ENCODE assay signal across 18 cellular contexts in the genomic region with DNA sequence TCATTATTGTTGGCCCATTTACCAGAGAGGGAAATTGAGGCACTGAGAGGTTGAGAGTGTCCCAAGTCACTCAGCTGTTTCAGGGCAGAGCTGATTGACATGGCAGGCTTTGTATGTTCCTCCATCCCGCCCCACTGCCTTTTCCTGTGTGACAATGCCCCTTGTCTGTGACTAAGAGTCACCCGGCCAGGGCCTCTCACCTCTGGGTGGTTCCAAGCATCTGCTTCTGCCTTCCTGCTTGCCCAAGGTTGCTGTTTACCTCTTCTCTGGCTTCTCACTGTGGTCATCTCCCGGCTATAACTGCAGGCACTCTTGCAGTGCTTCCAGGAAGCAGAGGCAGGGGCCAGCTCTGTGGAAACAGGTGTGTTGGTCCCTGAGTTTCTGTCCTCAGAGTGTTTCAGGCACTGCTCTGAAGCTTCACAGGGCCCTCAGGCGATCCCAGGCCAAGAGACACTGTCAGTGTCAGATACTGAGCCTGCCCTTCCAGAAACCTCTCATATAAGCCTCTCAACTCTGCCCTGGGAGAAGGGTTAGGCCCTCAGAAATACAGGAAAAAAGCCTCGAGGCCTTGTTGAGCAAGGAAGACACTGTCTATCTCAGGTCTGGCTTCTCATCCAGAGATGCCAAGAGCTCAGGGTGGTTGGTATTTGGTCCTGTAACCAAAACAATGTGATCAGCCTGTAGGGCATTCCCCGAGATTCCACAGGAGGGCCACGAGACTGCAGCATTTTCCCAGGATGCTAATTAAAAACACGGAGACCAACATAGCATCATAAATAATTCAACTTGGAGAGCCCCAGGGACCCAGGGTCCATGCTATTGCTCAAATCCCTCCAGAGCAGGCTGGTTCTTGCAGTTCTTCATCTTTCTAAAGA. TPM values are rescaled to one million over a fixed set of nuclear protein-coding genes. Genes with fewer than 3 reads are reported as not detected.
DNase-seq lines count a peak whose midpoint lies in the region; ATAC-seq and TF ChIP-seq lines count a peak whose summit lies in the region.
"Had no signal": no experiment of that assay in that cellular context is flagged by ENCODE, and none has a peak within 500 bp of the region (broad histone marks: within the 10 kb centered on the region; RNA-seq: fewer than 3 reads in every experiment).

No MANE protein-coding gene starts in this region.

- H2AK5ac ChIP-seq in H9 (ENCODE audit: insufficient read length, low read length): no peak overlapping the region

- no peak overlapping the region for H3K14ac ChIP-seq in H9 (ENCODE audit: insufficient read depth, low read length)

- H2BK5ac ChIP-seq in H9 (ENCODE audit: insufficient read length, low read length): no peak overlapping the region

- no peak overlapping the region for H2BK20ac ChIP-seq in H9 (ENCODE audit: low read depth, low read length, poor library complexity, severe bottlenecking)

- H3K4me3 ChIP-seq in GM23338: no peak overlapping the region
- H3K4me3 ChIP-seq in neural progenitor cell: no peak overlapping the region
- H3K4me3 ChIP-seq: GM12878, thyroid gland had no signal

- H3K9ac ChIP-seq in neural progenitor cell: no peak overlapping the region
- no peak overlapping the region for H3K9ac ChIP-seq in H9 (ENCODE audit: extremely low read depth, insufficient read length, low read length)

- no peaks in the 10 kb centered on the region for H3K27me3 Mint-ChIP-seq in activated naive CD4-positive, alpha-beta T cell treated with anti-CD3 and anti-CD28 coated beads, Interleukin-2, amount 50 U/mL, for 24 hours
- peaks cover 4% of the 10 kb centered on the region for H3K27me3 Mint-ChIP-seq in activated naive CD4-positive, alpha-beta T cell treated with anti-CD3 and anti-CD28 coated beads, Interleukin-2, amount 10 ng/mL, durations not matched to agents 7 days and 5 days
- H3K27me3 Mint-ChIP-seq in GM23338 (ENCODE audit: insufficient read depth, low read depth, poor library complexity) (peaks cover 14% of the 10 kb centered on the region), neural progenitor cell (ENCODE audit: insufficient read depth, low read depth) (no peaks in the 10 kb centered on the region), H9 (ENCODE audit: low read depth) (no peaks in the 10 kb centered on the region)
- peaks cover 4% of the 10 kb centered on the region for H3K27me3 Mint-ChIP-seq in activated CD8-positive, alpha-beta memory T cell treated with anti-CD3 and anti-CD28 coated beads, Interleukin-2, amount 10 ng/mL, durations not matched to agents 7 days and 5 days

- H4K20me1 ChIP-seq in GM23338 (replicated peaks; ENCODE audit: insufficient read depth) (no peaks in the 10 kb centered on the region), neural progenitor cell (ENCODE audit: low read depth) (no peaks in the 10 kb centered on the region), H9 (ENCODE audit: control insufficient read depth, insufficient read depth, insufficient read length) (no peaks in the 10 kb centered on the region)

- no peak overlapping the region for H2BK15ac ChIP-seq in H9 (ENCODE audit: low read depth, low read length)

- H3K36me3 ChIP-seq in GM23338 (ENCODE audit: insufficient read depth): no peaks in the 10 kb centered on the region
- no peaks in the 10 kb centered on the region for H3K36me3 ChIP-seq in neural progenitor cell
- H3K36me3 ChIP-seq: thyroid gland had no signal

- H3K18ac ChIP-seq in H9 (ENCODE audit: insufficient read length, low read depth, low read length): no peak overlapping the region

- H3K79me2 ChIP-seq in GM23338 (replicated peaks; ENCODE audit: insufficient read depth): no peaks in the 10 kb centered on the region
- no peaks in the 10 kb centered on the region for H3K79me2 ChIP-seq in neural progenitor cell (ENCODE audit: low read depth)
- H3K79me2 ChIP-seq in H9 (ENCODE audit: insufficient read depth, low read length): no peaks in the 10 kb centered on the region

- no peak overlapping the region for H3K56ac ChIP-seq in H9 (ENCODE audit: insufficient read length, low read depth, low read length)

- H4K8ac ChIP-seq in H9 (replicated peaks; ENCODE audit: insufficient read length, low read depth, low read length): no peak overlapping the region

- H3K9me2 ChIP-seq in GM23338 (ENCODE audit: insufficient read depth): 0 out of 2 replicates have a peak, but pooled peaks cover 6% of the 10 kb centered on the region

- no peak overlapping the region for H3K4ac ChIP-seq in H9 (ENCODE audit: low read depth, low read length)

- CTCF ChIA-PET in activated naive CD4-positive, alpha-beta T cell treated with anti-CD3 and anti-CD28 coated beads, Interleukin-2, amount 10 ng/mL, durations not matched to agents 7 days and 5 days (lab: Charles Lee): no interaction called here
- CTCF ChIA-PET in activated CD8-positive, alpha-beta memory T cell treated with anti-CD3 and anti-CD28 coated beads, Interleukin-2, amount 10 ng/mL, durations not matched to agents 7 days and 5 days (lab: Charles Lee): no interaction called here

- H3F3A ChIP-seq in GM23338 (replicated peaks; ENCODE audit: low read depth) (no peaks in the 10 kb centered on the region), neural progenitor cell (ENCODE audit: low read depth) (peaks cover 14% of the 10 kb centered on the region)

- H3K27ac ChIP-seq in GM23338 (ENCODE audit: low read depth) (no peak overlapping the region), neural progenitor cell (no peak overlapping the region), H9 (ENCODE audit: insufficient read length, low read depth, low read length) (no peak overlapping the region)
- H3K27ac ChIP-seq: thyroid gland had no signal

- H2AFZ ChIP-seq in GM23338 (no peak overlapping the region), neural progenitor cell (replicated peaks) (no peak overlapping the region), H9 (ENCODE audit: low read length) (no peak overlapping the region)

- H3K9me3 ChIP-seq in neural progenitor cell (ENCODE audit: low read depth) (no peaks in the 10 kb centered on the region), H9 (ENCODE audit: control insufficient read depth, low read depth, low read length) (no peaks in the 10 kb centered on the region)
- H3K9me3 ChIP-seq: thyroid gland had no signal

- peak; percentile 53 for ATAC-seq in GM23338
- no peak for ATAC-seq in activated CD8-positive, alpha-beta memory T cell treated with anti-CD3 and anti-CD28 coated beads, Interleukin-2, amount 10 ng/mL, durations not matched to agents 7 days and 5 days
- ATAC-seq: activated T-cell treated with anti-CD3 and anti-CD28 coated beads, Interleukin-2, amount 50 U/mL, for 72 hours; GM12878 had no signal

- TF ChIP-seq CTCF in GM23338 (conservative IDR thresholded peaks at IDR 0.05; ENCODE audit: low read depth in 2 of 2) (no peak), neural progenitor cell (IDR thresholded peaks at IDR 0.05) (no peak), H9 (conservative IDR thresholded peaks at IDR 0.05) (no peak)

- H3T11ph ChIP-seq in H9 (ENCODE audit: low read length): no peak overlapping the region

- H4K5ac ChIP-seq in H9 (ENCODE audit: insufficient read length, low read depth, low read length): no peak overlapping the region

- no peaks in the 10 kb centered on the region for H3K9me3 Mint-ChIP-seq in activated naive CD4-positive, alpha-beta T cell treated with anti-CD3 and anti-CD28 coated beads, Interleukin-2, amount 50 U/mL, for 24 hours
- no peaks in the 10 kb centered on the region for H3K9me3 Mint-ChIP-seq in activated naive CD4-positive, alpha-beta T cell treated with anti-CD3 and anti-CD28 coated beads, Interleukin-2, amount 10 ng/mL, durations not matched to agents 7 days and 5 days
- H3K9me3 Mint-ChIP-seq in GM23338 (no peaks in the 10 kb centered on the region), neural progenitor cell (no peaks in the 10 kb centered on the region), H9 (no peaks in the 10 kb centered on the region)
- no peaks in the 10 kb centered on the region for H3K9me3 Mint-ChIP-seq in activated CD8-positive, alpha-beta memory T cell treated with anti-CD3 and anti-CD28 coated beads, Interleukin-2, amount 10 ng/mL, durations not matched to agents 7 days and 5 days (ENCODE audit: low read depth)

- H3K23me2 ChIP-seq in H9 (ENCODE audit: insufficient read length, low read depth, low read length, poor library complexity, severe bottlenecking): no peaks in the 10 kb centered on the region

- WGBS in H9 (ENCODE audit: extremely low coverage, insufficient read length, low lambda C conversion rate): no CpG with 5 or more reads among the region's 8 CpGs

- no peak overlapping the region for H3K4me3 Mint-ChIP-seq in activated naive CD4-positive, alpha-beta T cell treated with anti-CD3 and anti-CD28 coated beads, Interleukin-2, amount 50 U/mL, for 24 hours
- H3K4me3 Mint-ChIP-seq in activated naive CD4-positive, alpha-beta T cell treated with anti-CD3 and anti-CD28 coated beads, Interleukin-2, amount 10 ng/mL, durations not matched to agents 7 days and 5 days: no peak overlapping the region
- no peak overlapping the region for H3K4me3 Mint-ChIP-seq in GM23338
- H3K4me3 Mint-ChIP-seq in neural progenitor cell: no peak overlapping the region
- H3K4me3 Mint-ChIP-seq in H9: no peak overlapping the region; a peak in 1 of 5 replicates
- no peak overlapping the region for H3K4me3 Mint-ChIP-seq in activated CD8-positive, alpha-beta memory T cell treated with anti-CD3 and anti-CD28 coated beads, Interleukin-2, amount 10 ng/mL, durations not matched to agents 7 days and 5 days
- H3K4me3 Mint-ChIP-seq: activated T-cell treated with anti-CD3 and anti-CD28 coated beads, Interleukin-2, amount 50 U/mL, for 72 hours; brain had no signal

- H3K4me1 ChIP-seq in GM23338 (ENCODE audit: insufficient read depth) (no peaks in the 10 kb centered on the region), neural progenitor cell (peaks cover 19% of the 10 kb centered on the region), H9 (ENCODE audit: insufficient read depth, low read length) (no peaks in the 10 kb centered on the region)

- peaks cover 26% of the 10 kb centered on the region for H3K4me1 Mint-ChIP-seq in activated naive CD4-positive, alpha-beta T cell treated with anti-CD3 and anti-CD28 coated beads, Interleukin-2, amount 50 U/mL, for 24 hours
- peaks cover 15% of the 10 kb centered on the region for H3K4me1 Mint-ChIP-seq in activated naive CD4-positive, alpha-beta T cell treated with anti-CD3 and anti-CD28 coated beads, Interleukin-2, amount 10 ng/mL, durations not matched to agents 7 days and 5 days
- H3K4me1 Mint-ChIP-seq in GM23338 (peaks cover 4% of the 10 kb centered on the region; the same call in 2 of the 3 replicates), neural progenitor cell (peaks cover 2% of the 10 kb centered on the region), H9 (peaks cover 0 to 9% of the 10 kb centered on the region in 2 experiments; a peak in 2 of 4 replicates)
- peaks cover 10% of the 10 kb centered on the region for H3K4me1 Mint-ChIP-seq in activated CD8-positive, alpha-beta memory T cell treated with anti-CD3 and anti-CD28 coated beads, Interleukin-2, amount 10 ng/mL, durations not matched to agents 7 days and 5 days

- no peak overlapping the region for H3K23ac ChIP-seq in H9 (ENCODE audit: insufficient read length, low read depth, low read length)

- H3K4me2 ChIP-seq in GM23338 (no peak overlapping the region), neural progenitor cell (no peak overlapping the region), H9 (ENCODE audit: insufficient read depth, insufficient read length, low read length) (no peak overlapping the region)

- H4K91ac ChIP-seq in H9 (ENCODE audit: insufficient read length, low read depth, low read length): no peak overlapping the region

- H2BK120ac ChIP-seq in H9 (ENCODE audit: low read depth, low read length, poor library complexity, severe bottlenecking): no peak overlapping the region

- DNase-seq in activated naive CD4-positive, alpha-beta T cell treated with anti-CD3 and anti-CD28 coated beads, Interleukin-2, amount 10 ng/mL, durations not matched to agents 7 days and 5 days: no peak
- DNase-seq in GM23338 (ENCODE audit: low spot score): peak; percentile 25
- DNase-seq in dermis blood vessel endothelial cell: peak; percentile 1
- DNase-seq in neural progenitor cell (ENCODE audit: low spot score): no peak
- no peak for DNase-seq in cortex of kidney (lab: John Stamatoyannopoulos, UW)
- DNase-seq in H9: no peak
- DNase-seq in activated CD8-positive, alpha-beta memory T cell treated with anti-CD3 and anti-CD28 coated beads, Interleukin-2, amount 10 ng/mL, durations not matched to agents 7 days and 5 days: no peak
- DNase-seq: activated T-cell treated with anti-CD3 and anti-CD28 coated beads, Interleukin-2, amount 50 U/mL, for 72 hours; DND-41; foreskin melanocyte; NCI-H2171; SW 1271; thyroid gland had no signal

- peak overlapping the region; percentile 68 for H3K27ac Mint-ChIP-seq in activated naive CD4-positive, alpha-beta T cell treated with anti-CD3 and anti-CD28 coated beads, Interleukin-2, amount 50 U/mL, for 24 hours
- H3K27ac Mint-ChIP-seq in activated naive CD4-positive, alpha-beta T cell treated with anti-CD3 and anti-CD28 coated beads, Interleukin-2, amount 10 ng/mL, durations not matched to agents 7 days and 5 days: no peak overlapping the region
- H3K27ac Mint-ChIP-seq in GM23338 (no peak overlapping the region), neural progenitor cell (peak overlapping the region; percentile 70), H9 (no peak overlapping the region)
- H3K27ac Mint-ChIP-seq in activated CD8-positive, alpha-beta memory T cell treated with anti-CD3 and anti-CD28 coated beads, Interleukin-2, amount 10 ng/mL, durations not matched to agents 7 days and 5 days: no peak overlapping the region
- H3K27ac Mint-ChIP-seq: activated T-cell treated with anti-CD3 and anti-CD28 coated beads, Interleukin-2, amount 50 U/mL, for 72 hours had no signal

- H3K79me1 ChIP-seq in H9 (ENCODE audit: insufficient read depth, low read depth, low read length, poor library complexity, severe bottlenecking): no peaks in the 10 kb centered on the region

- H3K36me3 Mint-ChIP-seq in activated naive CD4-positive, alpha-beta T cell treated with anti-CD3 and anti-CD28 coated beads, Interleukin-2, amount 50 U/mL, for 24 hours: no peaks in the 10 kb centered on the region
- H3K36me3 Mint-ChIP-seq in activated naive CD4-positive, alpha-beta T cell treated with anti-CD3 and anti-CD28 coated beads, Interleukin-2, amount 10 ng/mL, durations not matched to agents 7 days and 5 days: no peaks in the 10 kb centered on the region
- no peaks in the 10 kb centered on the region for H3K36me3 Mint-ChIP-seq in GM23338 (ENCODE audit: low read depth)
- H3K36me3 Mint-ChIP-seq in neural progenitor cell: no peaks in the 10 kb centered on the region
- no peaks in the 10 kb centered on the region for H3K36me3 Mint-ChIP-seq in H9 (ENCODE audit: insufficient read depth in 1 of 3, low read depth in 3 of 3)
- no peaks in the 10 kb centered on the region for H3K36me3 Mint-ChIP-seq in activated CD8-positive, alpha-beta memory T cell treated with anti-CD3 and anti-CD28 coated beads, Interleukin-2, amount 10 ng/mL, durations not matched to agents 7 days and 5 days
- H3K36me3 Mint-ChIP-seq: brain had no signal

- H2BK12ac ChIP-seq in H9 (ENCODE audit: insufficient read length, low read depth, low read length): no peak overlapping the region

- H3K27me3 ChIP-seq in GM23338 (ENCODE audit: insufficient read depth) (no peaks in the 10 kb centered on the region), neural progenitor cell (no peaks in the 10 kb centered on the region), H9 (ENCODE audit: insufficient read depth, low read length) (no peaks in the 10 kb centered on the region)
- H3K27me3 ChIP-seq: thyroid gland had no signal

RNA-seq across cellular contexts. Expression of a gene that starts 42.0 kb away (rescaled TPM):
- total RNA-seq in GM23338 (2014; rRNA removed; shearing (Covaris generic)): 66.6 and 70.3 TPM in 2 replicates
- polyA plus RNA-seq in GM23338 (2016; fragmentation: Nextera tagmentation; extraction: Ambion mirVana): 30.6 and 36.6 TPM in 2 replicates
- total RNA-seq in dermis blood vessel endothelial cell (0.14 and 1.0 TPM in 2 replicates), neural progenitor cell (ENCODE audit: low replicate concordance) (43.0 and 55.9 TPM in 2 replicates), H9 (2021) (95.0 and 98.3 TPM in 2 replicates)
- total RNA-seq in activated CD8-positive, alpha-beta memory T cell treated with anti-CD3 and anti-CD28 coated beads, Interleukin-2, amount 10 ng/mL, durations not matched to agents 7 days and 5 days: not detected
- total RNA-seq: LHCN-M2, OCI-LY7 had no signal

Comparison
In these comparisons a context has a peak if more than half of its experiments do, and no peak if none do; other contexts are left out.
1. H3K27ac Mint-ChIP-seq: peak in activated naive CD4-positive, alpha-beta T cell treated with anti-CD3 and anti-CD28 coated beads, Interleukin-2, amount 50 U/mL, for 24 hours (single experiment) and neural progenitor cell (single experiment); none in activated naive CD4-positive, alpha-beta T cell treated with anti-CD3 and anti-CD28 coated beads, Interleukin-2, amount 10 ng/mL, durations not matched to agents 7 days and 5 days (single experiment), GM23338 (single experiment), H9 (0 of 3) and activated CD8-positive, alpha-beta memory T cell treated with anti-CD3 and anti-CD28 coated beads, Interleukin-2, amount 10 ng/mL, durations not matched to agents 7 days and 5 days (single experiment).
2. DNase-seq: peak in GM23338 (single experiment) and dermis blood vessel endothelial cell (single experiment); none in activated naive CD4-positive, alpha-beta T cell treated with anti-CD3 and anti-CD28 coated beads, Interleukin-2, amount 10 ng/mL, durations not matched to agents 7 days and 5 days (single experiment), neural progenitor cell (single experiment), cortex of kidney (single experiment), H9 (single experiment) and activated CD8-positive, alpha-beta memory T cell treated with anti-CD3 and anti-CD28 coated beads, Interleukin-2, amount 10 ng/mL, durations not matched to agents 7 days and 5 days (single experiment).
3. RNA of a gene that starts 42.0 kb away (total RNA-seq): 95.0 to 98.3 TPM in H9, 66.6 to 70.3 TPM in GM23338 and 43.0 to 55.9 TPM in neural progenitor cell; 0.14 to 1.0 TPM in dermis blood vessel endothelial cell and not detected in activated CD8-positive, alpha-beta memory T cell treated with anti-CD3 and anti-CD28 coated beads, Interleukin-2, amount 10 ng/mL, durations not matched to agents 7 days and 5 days; every median in the first group is over 10 times any median in the second.